ENCODE assay signal across 1 cellular context in the genomic region with DNA sequence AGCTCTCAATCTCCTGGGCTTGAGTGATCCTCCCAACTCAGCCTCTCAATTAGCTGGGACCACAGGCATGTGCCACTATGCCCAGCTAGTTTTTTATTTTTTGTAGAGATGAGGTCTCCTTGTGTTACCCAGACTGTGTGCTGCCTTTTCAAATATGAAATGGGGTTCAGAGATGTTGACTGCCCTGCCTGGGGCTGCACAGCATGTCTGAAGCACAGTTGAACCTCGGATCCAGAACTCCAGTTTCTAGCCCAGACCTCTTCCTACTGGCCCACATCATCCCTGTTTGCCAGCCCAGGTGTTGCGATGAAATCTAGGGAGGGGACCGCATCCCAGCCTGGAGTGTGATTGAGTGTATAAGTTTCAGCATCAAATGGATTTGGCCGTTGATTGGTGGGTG.
TF ChIP-seq lines count a peak whose summit lies in the region.

No MANE protein-coding gene starts in this region.

TF ChIP-seq in K562, 482 proteins besides CTCF, POLR2A, EP300 and RAD21:
- TF ChIP-seq ZFP30 (CRISPR knock-in tag; IDR thresholded peaks at IDR 0.05; ENCODE audit: borderline replicate concordance) = no peak
- peak; percentile 77 for TF ChIP-seq ZFP36 (IDR thresholded peaks at IDR 0.05; ENCODE audit: low read depth, low read length, partially characterized antibody)
- TF ChIP-seq BCOR (IDR thresholded peaks at IDR 0.05) = peak; percentile 56
